In the genomic region with DNA sequence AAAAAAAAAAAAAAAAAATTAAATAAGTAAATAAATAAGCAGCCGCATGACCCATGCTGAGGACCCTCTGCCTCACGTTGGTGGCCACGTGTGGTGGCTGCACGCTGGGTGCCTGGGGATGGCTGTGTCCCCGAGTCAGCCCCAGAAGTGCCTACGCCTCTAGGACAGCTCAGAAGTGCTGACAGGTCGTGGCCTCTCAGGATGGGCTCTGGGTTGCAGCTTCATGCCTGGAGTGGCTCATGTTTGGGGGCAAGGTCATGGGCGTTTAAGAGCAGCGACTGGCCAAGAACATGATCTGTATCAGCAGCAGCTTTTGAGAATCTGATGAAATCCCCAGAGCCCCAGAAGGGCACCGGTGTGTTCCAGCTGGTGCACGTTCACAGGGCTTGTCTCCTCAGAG, we compare ENCODE assay signal across 1 cellular context.
TF ChIP-seq lines count a peak whose summit lies in the region.

No MANE protein-coding gene starts in this region.

TF ChIP-seq in HEK293, 187 proteins besides CTCF, POLR2A, EP300 and RAD21 (continued from another document):
- TF ChIP-seq, protein P1, sequence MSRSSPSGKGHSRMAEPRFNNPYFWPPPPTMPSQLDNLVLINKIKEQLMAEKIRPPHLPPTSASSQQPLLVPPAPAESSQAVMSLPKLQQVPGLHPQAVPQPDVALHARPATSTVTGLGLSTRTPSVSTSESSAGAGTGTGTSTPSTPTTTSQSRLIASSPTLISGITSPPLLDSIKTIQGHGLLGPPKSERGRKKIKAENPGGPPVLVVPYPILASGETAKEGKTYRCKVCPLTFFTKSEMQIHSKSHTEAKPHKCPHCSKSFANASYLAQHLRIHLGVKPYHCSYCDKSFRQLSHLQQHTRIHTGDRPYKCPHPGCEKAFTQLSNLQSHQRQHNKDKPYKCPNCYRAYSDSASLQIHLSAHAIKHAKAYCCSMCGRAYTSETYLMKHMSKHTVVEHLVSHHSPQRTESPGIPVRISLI (tag by site-specific recombination; IDR thresholded peaks at IDR 0.05) = 0 out of 2 replicates have a peak, but pooled peaks have one; percentile 33
- TF ChIP-seq ZNF302 (tag by site-specific recombination; IDR thresholded peaks at IDR 0.05; ENCODE audit: low read depth) = no peak
